ENCODE assay signal across 1 cellular context in the genomic region with DNA sequence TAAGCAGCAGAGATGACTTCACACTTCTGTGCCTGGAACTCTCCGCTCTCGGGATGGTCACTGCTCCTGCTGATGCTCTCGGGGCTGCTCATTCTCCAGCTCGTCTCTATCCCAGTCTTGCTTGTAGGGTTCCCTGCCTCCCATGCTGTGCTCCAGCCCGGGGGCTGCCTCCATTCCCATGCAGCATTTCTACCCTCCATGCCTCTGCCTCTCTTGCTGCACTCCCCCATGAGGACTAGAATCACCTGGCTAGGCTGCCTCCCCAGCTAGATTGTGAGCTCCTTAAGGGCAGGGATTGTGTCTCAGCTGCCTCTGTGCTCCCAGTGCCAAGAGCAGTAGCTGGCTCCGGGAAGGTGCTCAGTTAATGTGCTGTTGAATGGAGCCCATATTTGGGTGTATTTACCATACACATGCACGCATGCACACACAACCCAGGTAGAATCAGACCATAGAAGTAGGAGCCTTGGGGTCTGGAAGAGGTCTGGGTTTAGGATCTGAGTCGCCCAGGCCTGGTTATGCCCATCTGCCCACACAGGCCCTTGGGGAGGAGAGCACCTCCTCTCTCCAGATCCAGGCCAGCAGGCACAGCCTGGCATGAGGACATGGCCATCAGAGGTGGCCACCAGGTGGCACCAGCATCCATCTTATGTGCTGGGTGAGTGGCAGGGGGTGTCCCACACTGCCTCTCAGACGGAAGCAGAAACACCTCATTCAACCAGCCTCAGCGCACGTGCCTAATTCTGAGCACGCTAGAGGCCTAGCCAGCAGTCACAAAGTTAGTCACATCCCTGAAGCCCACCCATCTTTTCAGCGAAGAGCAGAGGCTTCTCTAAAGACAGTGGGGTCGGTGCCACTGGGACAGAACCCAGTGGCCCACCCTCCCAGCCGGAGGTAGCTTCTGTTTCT.
A peak's percentile ranks its signal among the peaks of the same experiment; 100 is the strongest.
TF ChIP-seq lines count a peak whose summit lies in the region.

No MANE protein-coding gene starts in this region.

TF ChIP-seq in HepG2, 621 proteins besides CTCF, POLR2A, EP300 and RAD21 (continued from another document and continues in another):
- TF ChIP-seq, protein P1, sequence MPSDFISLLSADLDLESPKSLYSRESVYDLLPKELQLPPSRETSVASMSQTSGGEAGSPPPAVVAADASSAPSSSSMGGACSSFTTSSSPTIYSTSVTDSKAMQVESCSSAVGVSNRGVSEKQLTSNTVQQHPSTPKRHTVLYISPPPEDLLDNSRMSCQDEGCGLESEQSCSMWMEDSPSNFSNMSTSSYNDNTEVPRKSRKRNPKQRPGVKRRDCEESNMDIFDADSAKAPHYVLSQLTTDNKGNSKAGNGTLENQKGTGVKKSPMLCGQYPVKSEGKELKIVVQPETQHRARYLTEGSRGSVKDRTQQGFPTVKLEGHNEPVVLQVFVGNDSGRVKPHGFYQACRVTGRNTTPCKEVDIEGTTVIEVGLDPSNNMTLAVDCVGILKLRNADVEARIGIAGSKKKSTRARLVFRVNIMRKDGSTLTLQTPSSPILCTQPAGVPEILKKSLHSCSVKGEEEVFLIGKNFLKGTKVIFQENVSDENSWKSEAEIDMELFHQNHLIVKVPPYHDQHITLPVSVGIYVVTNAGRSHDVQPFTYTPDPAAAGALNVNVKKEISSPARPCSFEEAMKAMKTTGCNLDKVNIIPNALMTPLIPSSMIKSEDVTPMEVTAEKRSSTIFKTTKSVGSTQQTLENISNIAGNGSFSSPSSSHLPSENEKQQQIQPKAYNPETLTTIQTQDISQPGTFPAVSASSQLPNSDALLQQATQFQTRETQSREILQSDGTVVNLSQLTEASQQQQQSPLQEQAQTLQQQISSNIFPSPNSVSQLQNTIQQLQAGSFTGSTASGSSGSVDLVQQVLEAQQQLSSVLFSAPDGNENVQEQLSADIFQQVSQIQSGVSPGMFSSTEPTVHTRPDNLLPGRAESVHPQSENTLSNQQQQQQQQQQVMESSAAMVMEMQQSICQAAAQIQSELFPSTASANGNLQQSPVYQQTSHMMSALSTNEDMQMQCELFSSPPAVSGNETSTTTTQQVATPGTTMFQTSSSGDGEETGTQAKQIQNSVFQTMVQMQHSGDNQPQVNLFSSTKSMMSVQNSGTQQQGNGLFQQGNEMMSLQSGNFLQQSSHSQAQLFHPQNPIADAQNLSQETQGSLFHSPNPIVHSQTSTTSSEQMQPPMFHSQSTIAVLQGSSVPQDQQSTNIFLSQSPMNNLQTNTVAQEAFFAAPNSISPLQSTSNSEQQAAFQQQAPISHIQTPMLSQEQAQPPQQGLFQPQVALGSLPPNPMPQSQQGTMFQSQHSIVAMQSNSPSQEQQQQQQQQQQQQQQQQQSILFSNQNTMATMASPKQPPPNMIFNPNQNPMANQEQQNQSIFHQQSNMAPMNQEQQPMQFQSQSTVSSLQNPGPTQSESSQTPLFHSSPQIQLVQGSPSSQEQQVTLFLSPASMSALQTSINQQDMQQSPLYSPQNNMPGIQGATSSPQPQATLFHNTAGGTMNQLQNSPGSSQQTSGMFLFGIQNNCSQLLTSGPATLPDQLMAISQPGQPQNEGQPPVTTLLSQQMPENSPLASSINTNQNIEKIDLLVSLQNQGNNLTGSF (CRISPR knock-in tag; IDR thresholded peaks at IDR 0.05) = no peak
- TF ChIP-seq CEBPG (CRISPR knock-in tag; IDR thresholded peaks at IDR 0.05) (no peak; the same call in 1 of the 2 replicates), XRCC5 (optimal IDR thresholded peaks at IDR 0.05; ENCODE audit: low read length) (peak; percentile 70), ZNF292 (CRISPR knock-in tag; IDR thresholded peaks at IDR 0.05; ENCODE audit: borderline replicate concordance, low read depth) (no peak), ZFP36 (IDR thresholded peaks at IDR 0.05; ENCODE audit: borderline replicate concordance, low read depth, low read length, partially characterized antibody) (no peak), ZSCAN25 (CRISPR knock-in tag; IDR thresholded peaks at IDR 0.05) (peak; percentile 89), THAP11 (CRISPR knock-in tag; IDR thresholded peaks at IDR 0.05) (peak; percentile 69), PTBP1 (IDR thresholded peaks at IDR 0.05; ENCODE audit: low read depth, low read length, poor library complexity, severe bottlenecking) (no peak), ZKSCAN5 (CRISPR knock-in tag; IDR thresholded peaks at IDR 0.05) (no peak), ZFP1 (CRISPR knock-in tag; IDR thresholded peaks at IDR 0.05) (no peak), ZBTB7B (CRISPR knock-in tag; IDR thresholded peaks at IDR 0.05) (peak; percentile 31; the same call in 1 of the 2 replicates), ZNF382 (CRISPR knock-in tag; IDR thresholded peaks at IDR 0.05; ENCODE audit: borderline replicate concordance) (no peak), FOXJ3 (CRISPR knock-in tag; IDR thresholded peaks at IDR 0.05; ENCODE audit: borderline replicate concordance) (no peak), ZSCAN20 (CRISPR knock-in tag; IDR thresholded peaks at IDR 0.05; ENCODE audit: borderline replicate concordance) (no peak), RFXANK (CRISPR knock-in tag; IDR thresholded peaks at IDR 0.05) (no peak), ZNF724P (CRISPR knock-in tag; IDR thresholded peaks at IDR 0.05; ENCODE audit: borderline replicate concordance) (no peak), MIER2 (CRISPR knock-in tag; IDR thresholded peaks at IDR 0.05) (no peak), PAX8 (CRISPR knock-in tag; IDR thresholded peaks at IDR 0.05; ENCODE audit: borderline replicate concordance) (no peak), CAMTA2 (CRISPR knock-in tag; IDR thresholded peaks at IDR 0.05; ENCODE audit: borderline replicate concordance) (no peak), ZBTB21 (CRISPR knock-in tag; IDR thresholded peaks at IDR 0.05) (no peak)
- TF ChIP-seq, protein P2, sequence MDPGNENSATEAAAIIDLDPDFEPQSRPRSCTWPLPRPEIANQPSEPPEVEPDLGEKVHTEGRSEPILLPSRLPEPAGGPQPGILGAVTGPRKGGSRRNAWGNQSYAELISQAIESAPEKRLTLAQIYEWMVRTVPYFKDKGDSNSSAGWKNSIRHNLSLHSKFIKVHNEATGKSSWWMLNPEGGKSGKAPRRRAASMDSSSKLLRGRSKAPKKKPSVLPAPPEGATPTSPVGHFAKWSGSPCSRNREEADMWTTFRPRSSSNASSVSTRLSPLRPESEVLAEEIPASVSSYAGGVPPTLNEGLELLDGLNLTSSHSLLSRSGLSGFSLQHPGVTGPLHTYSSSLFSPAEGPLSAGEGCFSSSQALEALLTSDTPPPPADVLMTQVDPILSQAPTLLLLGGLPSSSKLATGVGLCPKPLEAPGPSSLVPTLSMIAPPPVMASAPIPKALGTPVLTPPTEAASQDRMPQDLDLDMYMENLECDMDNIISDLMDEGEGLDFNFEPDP (CRISPR knock-in tag; conservative IDR thresholded peaks at IDR 0.05) = no peak
- TF ChIP-seq, protein P3, sequence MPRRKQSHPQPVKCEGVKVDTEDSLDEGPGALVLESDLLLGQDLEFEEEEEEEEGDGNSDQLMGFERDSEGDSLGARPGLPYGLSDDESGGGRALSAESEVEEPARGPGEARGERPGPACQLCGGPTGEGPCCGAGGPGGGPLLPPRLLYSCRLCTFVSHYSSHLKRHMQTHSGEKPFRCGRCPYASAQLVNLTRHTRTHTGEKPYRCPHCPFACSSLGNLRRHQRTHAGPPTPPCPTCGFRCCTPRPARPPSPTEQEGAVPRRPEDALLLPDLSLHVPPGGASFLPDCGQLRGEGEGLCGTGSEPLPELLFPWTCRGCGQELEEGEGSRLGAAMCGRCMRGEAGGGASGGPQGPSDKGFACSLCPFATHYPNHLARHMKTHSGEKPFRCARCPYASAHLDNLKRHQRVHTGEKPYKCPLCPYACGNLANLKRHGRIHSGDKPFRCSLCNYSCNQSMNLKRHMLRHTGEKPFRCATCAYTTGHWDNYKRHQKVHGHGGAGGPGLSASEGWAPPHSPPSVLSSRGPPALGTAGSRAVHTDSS (CRISPR knock-in tag; conservative IDR thresholded peaks at IDR 0.05) = no peak
- TF ChIP-seq, protein P4, sequence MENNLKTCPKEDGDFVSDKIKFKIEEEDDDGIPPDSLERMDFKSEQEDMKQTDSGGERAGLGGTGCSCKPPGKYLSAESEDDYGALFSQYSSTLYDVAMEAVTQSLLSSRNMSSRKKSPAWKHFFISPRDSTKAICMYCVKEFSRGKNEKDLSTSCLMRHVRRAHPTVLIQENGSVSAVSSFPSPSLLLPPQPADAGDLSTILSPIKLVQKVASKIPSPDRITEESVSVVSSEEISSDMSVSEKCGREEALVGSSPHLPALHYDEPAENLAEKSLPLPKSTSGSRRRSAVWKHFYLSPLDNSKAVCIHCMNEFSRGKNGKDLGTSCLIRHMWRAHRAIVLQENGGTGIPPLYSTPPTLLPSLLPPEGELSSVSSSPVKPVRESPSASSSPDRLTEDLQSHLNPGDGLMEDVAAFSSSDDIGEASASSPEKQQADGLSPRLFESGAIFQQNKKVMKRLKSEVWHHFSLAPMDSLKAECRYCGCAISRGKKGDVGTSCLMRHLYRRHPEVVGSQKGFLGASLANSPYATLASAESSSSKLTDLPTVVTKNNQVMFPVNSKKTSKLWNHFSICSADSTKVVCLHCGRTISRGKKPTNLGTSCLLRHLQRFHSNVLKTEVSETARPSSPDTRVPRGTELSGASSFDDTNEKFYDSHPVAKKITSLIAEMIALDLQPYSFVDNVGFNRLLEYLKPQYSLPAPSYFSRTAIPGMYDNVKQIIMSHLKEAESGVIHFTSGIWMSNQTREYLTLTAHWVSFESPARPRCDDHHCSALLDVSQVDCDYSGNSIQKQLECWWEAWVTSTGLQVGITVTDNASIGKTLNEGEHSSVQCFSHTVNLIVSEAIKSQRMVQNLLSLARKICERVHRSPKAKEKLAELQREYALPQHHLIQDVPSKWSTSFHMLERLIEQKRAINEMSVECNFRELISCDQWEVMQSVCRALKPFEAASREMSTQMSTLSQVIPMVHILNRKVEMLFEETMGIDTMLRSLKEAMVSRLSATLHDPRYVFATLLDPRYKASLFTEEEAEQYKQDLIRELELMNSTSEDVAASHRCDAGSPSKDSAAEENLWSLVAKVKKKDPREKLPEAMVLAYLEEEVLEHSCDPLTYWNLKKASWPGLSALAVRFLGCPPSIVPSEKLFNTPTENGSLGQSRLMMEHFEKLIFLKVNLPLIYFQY (CRISPR knock-in tag; IDR thresholded peaks at IDR 0.05; ENCODE audit: borderline replicate concordance) = no peak
- TF ChIP-seq, protein P5, sequence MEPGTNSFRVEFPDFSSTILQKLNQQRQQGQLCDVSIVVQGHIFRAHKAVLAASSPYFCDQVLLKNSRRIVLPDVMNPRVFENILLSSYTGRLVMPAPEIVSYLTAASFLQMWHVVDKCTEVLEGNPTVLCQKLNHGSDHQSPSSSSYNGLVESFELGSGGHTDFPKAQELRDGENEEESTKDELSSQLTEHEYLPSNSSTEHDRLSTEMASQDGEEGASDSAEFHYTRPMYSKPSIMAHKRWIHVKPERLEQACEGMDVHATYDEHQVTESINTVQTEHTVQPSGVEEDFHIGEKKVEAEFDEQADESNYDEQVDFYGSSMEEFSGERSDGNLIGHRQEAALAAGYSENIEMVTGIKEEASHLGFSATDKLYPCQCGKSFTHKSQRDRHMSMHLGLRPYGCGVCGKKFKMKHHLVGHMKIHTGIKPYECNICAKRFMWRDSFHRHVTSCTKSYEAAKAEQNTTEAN (CRISPR knock-in tag; conservative IDR thresholded peaks at IDR 0.05) = no peak
- TF ChIP-seq, protein P6, sequence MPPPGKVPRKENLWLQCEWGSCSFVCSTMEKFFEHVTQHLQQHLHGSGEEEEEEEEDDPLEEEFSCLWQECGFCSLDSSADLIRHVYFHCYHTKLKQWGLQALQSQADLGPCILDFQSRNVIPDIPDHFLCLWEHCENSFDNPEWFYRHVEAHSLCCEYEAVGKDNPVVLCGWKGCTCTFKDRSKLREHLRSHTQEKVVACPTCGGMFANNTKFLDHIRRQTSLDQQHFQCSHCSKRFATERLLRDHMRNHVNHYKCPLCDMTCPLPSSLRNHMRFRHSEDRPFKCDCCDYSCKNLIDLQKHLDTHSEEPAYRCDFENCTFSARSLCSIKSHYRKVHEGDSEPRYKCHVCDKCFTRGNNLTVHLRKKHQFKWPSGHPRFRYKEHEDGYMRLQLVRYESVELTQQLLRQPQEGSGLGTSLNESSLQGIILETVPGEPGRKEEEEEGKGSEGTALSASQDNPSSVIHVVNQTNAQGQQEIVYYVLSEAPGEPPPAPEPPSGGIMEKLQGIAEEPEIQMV (CRISPR knock-in tag; IDR thresholded peaks at IDR 0.05; ENCODE audit: low read depth) = no peak
- TF ChIP-seq, protein P7, sequence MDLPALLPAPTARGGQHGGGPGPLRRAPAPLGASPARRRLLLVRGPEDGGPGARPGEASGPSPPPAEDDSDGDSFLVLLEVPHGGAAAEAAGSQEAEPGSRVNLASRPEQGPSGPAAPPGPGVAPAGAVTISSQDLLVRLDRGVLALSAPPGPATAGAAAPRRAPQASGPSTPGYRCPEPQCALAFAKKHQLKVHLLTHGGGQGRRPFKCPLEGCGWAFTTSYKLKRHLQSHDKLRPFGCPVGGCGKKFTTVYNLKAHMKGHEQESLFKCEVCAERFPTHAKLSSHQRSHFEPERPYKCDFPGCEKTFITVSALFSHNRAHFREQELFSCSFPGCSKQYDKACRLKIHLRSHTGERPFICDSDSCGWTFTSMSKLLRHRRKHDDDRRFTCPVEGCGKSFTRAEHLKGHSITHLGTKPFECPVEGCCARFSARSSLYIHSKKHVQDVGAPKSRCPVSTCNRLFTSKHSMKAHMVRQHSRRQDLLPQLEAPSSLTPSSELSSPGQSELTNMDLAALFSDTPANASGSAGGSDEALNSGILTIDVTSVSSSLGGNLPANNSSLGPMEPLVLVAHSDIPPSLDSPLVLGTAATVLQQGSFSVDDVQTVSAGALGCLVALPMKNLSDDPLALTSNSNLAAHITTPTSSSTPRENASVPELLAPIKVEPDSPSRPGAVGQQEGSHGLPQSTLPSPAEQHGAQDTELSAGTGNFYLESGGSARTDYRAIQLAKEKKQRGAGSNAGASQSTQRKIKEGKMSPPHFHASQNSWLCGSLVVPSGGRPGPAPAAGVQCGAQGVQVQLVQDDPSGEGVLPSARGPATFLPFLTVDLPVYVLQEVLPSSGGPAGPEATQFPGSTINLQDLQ (CRISPR knock-in tag; IDR thresholded peaks at IDR 0.05) = no peak
